In the genomic region with DNA sequence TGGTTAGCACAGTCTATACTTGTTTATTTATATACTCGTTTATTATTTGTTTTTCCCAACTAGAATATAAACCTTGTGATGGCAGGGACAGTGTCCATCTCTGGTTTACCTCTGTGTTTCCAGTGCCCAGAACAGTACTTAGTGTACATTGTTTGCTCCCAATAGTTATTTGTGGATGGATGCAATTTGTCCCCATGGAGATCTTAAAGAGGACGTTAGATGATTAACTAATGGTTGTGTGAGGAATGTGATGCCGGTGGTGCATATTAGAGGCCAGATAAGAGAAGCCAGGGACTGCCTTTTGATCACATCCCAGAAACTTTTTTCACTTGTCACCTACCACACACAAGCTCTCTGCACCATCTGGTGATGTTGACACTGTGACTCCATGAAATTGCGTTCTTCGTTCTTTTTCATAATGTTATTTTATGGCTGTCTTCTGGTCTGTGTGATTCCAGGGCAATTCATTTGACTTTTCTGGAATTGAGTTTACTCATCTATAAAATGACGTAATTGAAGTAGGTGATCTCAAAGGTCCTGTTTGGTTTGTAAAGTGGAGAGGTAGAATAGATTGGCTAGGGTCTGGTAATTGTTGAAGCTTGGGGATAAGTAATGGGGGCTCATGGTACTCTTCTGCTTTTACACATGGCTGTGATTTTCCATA, we compare ENCODE assay signal across 1 cellular context.
TF ChIP-seq lines count a peak whose summit lies in the region.

No MANE protein-coding gene starts in this region.

TF ChIP-seq in endothelial cell of umbilical vein, 7 proteins besides CTCF, POLR2A, EP300 and RAD21 (continued from another document):
- TF ChIP-seq EZH2 (IDR thresholded peaks at IDR 0.05; ENCODE audit: borderline replicate concordance, low read depth, low read length, severe bottlenecking) (no peak), POLR2AphosphoS5 (IDR thresholded peaks at IDR 0.05; ENCODE audit: insufficient read depth, low read depth, low read length) (no peak), JUN (IDR thresholded peaks at IDR 0.05; ENCODE audit: borderline replicate concordance, insufficient read depth, insufficient read length, low read depth) (no peak), MYC (IDR thresholded peaks at IDR 0.05; ENCODE audit: low read depth, low read length) (no peak), FOS (IDR thresholded peaks at IDR 0.05; ENCODE audit: borderline replicate concordance, insufficient read depth, low read length) (no peak)
